In genomic region chr10:26222563-26222962, GRCh38 we compare ENCODE assay signal across 1 cellular context.
TF ChIP-seq lines count a peak whose summit lies in the region.

No MANE protein-coding gene starts in this region.

TF ChIP-seq in HepG2, 621 proteins besides CTCF, POLR2A, EP300 and RAD21 (continued from another document):
- TF ChIP-seq ZUFSP (CRISPR knock-in tag; IDR thresholded peaks at IDR 0.05; ENCODE audit: borderline replicate concordance) = no peak
- TF ChIP-seq, protein P1, sequence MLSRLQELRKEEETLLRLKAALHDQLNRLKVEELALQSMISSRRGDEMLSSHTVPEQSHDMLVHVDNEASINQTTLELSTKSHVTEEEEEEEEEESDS (CRISPR knock-in tag; IDR thresholded peaks at IDR 0.05; ENCODE audit: borderline replicate concordance) = no peak
- TF ChIP-seq ZBTB25 (CRISPR knock-in tag; IDR thresholded peaks at IDR 0.05) = no peak
- no peak for TF ChIP-seq ZNF160 (CRISPR knock-in tag; IDR thresholded peaks at IDR 0.05)
- TF ChIP-seq, protein P2, sequence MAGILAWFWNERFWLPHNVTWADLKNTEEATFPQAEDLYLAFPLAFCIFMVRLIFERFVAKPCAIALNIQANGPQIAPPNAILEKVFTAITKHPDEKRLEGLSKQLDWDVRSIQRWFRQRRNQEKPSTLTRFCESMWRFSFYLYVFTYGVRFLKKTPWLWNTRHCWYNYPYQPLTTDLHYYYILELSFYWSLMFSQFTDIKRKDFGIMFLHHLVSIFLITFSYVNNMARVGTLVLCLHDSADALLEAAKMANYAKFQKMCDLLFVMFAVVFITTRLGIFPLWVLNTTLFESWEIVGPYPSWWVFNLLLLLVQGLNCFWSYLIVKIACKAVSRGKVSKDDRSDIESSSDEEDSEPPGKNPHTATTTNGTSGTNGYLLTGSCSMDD (CRISPR knock-in tag; IDR thresholded peaks at IDR 0.05) = no peak
- TF ChIP-seq, protein P3, sequence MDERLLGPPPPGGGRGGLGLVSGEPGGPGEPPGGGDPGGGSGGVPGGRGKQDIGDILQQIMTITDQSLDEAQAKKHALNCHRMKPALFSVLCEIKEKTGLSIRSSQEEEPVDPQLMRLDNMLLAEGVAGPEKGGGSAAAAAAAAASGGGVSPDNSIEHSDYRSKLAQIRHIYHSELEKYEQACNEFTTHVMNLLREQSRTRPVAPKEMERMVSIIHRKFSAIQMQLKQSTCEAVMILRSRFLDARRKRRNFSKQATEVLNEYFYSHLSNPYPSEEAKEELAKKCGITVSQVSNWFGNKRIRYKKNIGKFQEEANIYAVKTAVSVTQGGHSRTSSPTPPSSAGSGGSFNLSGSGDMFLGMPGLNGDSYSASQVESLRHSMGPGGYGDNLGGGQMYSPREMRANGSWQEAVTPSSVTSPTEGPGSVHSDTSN (CRISPR knock-in tag; IDR thresholded peaks at IDR 0.05) = no peak
- no peak for TF ChIP-seq SRSF1 (optimal IDR thresholded peaks at IDR 0.05; ENCODE audit: low read depth, low read length)
TF ChIP-seq in HepG2: peak in this region for 0.
